ENCODE assay signal across 6 cellular contexts in the genomic region with DNA sequence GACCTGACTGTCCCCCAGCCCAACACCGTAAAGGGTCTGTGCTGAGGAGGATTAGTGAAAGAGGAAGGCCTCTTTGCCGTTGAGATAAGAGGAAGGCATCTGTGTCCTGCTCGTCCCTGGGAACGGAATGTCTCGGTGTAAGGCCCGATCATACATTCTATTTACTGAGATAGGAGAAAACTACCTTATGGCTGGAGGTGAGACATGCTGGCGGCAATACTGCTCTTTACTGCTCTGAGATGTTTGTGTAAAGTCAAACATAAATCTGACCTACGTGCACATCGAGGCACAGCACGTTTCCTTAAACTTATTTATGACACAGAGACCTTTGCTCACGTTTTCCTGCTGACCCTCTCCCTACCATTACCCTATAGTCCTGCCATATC. TPM values are rescaled to one million over a fixed set of nuclear protein-coding genes. Genes with fewer than 3 reads are reported as not detected.
"Had no signal": no experiment of that assay in that cellular context is flagged by ENCODE, and none has a peak within 500 bp of the region (broad histone marks: within the 10 kb centered on the region; RNA-seq: fewer than 3 reads in every experiment).

No MANE protein-coding gene starts in this region.

RNA-seq across cellular contexts. Expression of gene C16orf54, which starts 5.2 kb away (rescaled TPM):
- total RNA-seq: astrocyte had no signal
- polyA plus RNA-seq: keratinocyte had no signal

RNA-seq across cellular contexts. Expression of gene ZG16, which starts 37.4 kb away (rescaled TPM):
- total RNA-seq: astrocyte; heart right ventricle; left ventricle myocardium inferior; right atrium auricular region; T-helper 2 cell treated with Interferon-gamma antibody and Interleukin-4, amounts not matched to agents 100 ng/mL and 5 ng/mL, for 36 hours had no signal
- polyA plus RNA-seq: keratinocyte had no signal
